8 cellular contexts compared by ENCODE assay signal in the genomic region with DNA sequence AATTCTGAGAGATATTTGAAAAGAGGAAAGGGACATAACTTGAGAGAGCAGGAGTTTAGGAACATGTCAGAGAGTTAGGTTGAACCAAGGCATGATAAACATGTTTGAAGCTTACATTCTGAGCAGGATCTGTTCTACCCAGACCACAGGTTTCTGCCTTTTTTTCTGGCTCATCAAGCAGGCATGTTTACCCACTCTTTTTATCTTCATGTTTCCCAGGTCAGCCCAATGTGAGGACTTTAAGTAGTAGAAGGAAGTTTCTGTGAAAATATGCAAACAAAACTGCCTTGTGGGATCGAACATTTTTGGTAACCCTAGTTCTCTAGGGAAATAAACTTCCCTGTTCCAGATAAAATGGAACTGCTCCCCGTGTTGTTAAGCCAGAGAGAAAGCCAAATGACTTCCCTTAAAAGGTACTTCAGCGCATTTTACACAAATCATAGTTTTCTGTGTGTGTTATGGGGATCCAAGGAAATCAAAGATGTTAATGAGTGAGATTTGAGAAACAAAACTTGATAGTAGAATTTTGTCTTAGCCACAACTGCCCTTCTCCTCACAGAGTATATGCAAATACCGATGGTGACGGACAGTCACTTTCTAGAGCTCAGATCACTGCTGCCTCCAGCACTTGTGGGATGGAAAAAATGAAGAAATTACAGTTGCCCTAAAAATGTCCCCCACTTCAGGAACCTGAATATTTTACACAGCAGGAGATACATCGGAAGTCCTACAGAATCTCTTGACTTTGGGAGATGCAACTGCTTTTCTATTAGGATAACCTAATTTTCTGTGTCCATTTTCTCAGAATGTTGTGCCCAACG. TPM values are rescaled to one million over a fixed set of nuclear protein-coding genes. Genes with fewer than 3 reads are reported as not detected.
DNase-seq lines count a peak whose midpoint lies in the region; ATAC-seq and TF ChIP-seq lines count a peak whose summit lies in the region.

No MANE protein-coding gene starts in this region.

- no peaks in the 10 kb centered on the region for H3K9me3 Mint-ChIP-seq in CD4-positive, alpha-beta T cell
- no peaks in the 10 kb centered on the region for H3K9me3 Mint-ChIP-seq in endothelial cell (ENCODE audit: unreplicated experiment)
- no peaks in the 10 kb centered on the region for H3K9me3 Mint-ChIP-seq in natural killer cell

- H3K9me3 ChIP-seq in CD4-positive, alpha-beta T cell (ENCODE audit: control insufficient read depth, low read length), result no peaks in the 10 kb centered on the region

- H3K27me3 ChIP-seq in CD4-positive, alpha-beta T cell (ENCODE audit: control insufficient read depth, insufficient read depth, low read length), result no peaks in the 10 kb centered on the region

- CTCF ChIA-PET in CD4-positive, alpha-beta T cell (lab: Charles Lee), result interaction anchor here (0.9 to 5.7 kb wide), 12 partner anchors 12 to 93 kb away, joined by 3 to 60 read pairs (median 10); partner anchors contain the start of genes AP4B1 and DCLRE1B

- H3K27me3 Mint-ChIP-seq in CD4-positive, alpha-beta T cell, result no peaks in the 10 kb centered on the region
- H3K27me3 Mint-ChIP-seq in endothelial cell (ENCODE audit: unreplicated experiment), result peaks cover 19% of the 10 kb centered on the region
- no peaks in the 10 kb centered on the region for H3K27me3 Mint-ChIP-seq in natural killer cell (ENCODE audit: low read depth in 2 of 2)

- H3K27ac ChIP-seq in CD4-positive, alpha-beta T cell (ENCODE audit: low read depth, low read length), result peak overlapping the region; percentile 98

- no peak for TF ChIP-seq CTCF in CD4-positive, alpha-beta T cell (IDR thresholded peaks at IDR 0.05)
- TF ChIP-seq CTCF in endothelial cell (IDR thresholded peaks at IDR 0.05; ENCODE audit: unreplicated experiment) (no peak), natural killer cell (IDR thresholded peaks at IDR 0.05) (no peak)

- intact Hi-C loops in CD4-positive, alpha-beta T cell (cut with DNase I, micrococcal nuclease), result loop anchor here (5.0 kb wide), 2 partner anchors 34 to 116 kb away; partner anchors contain the start of gene RSBN1 (in 1 of the 2)
- intact Hi-C loops in natural killer cell (cut with micrococcal nuclease), result no loop called here

- no peak for DNase-seq in CD4-positive, alpha-beta T cell
- peak; percentile 11 for DNase-seq in RPMI8226
- no peak for DNase-seq in endothelial cell (ENCODE audit: low spot score)
- no peak for DNase-seq in natural killer cell
- no peak for DNase-seq in NCI-H446 (lab: John Stamatoyannopoulos, UW)
- no peak for DNase-seq in iPS-NIHi11 (ENCODE audit: low spot score)

- peak overlapping the region; percentile 98 for H3K4me3 Mint-ChIP-seq in CD4-positive, alpha-beta T cell
- H3K4me3 Mint-ChIP-seq in endothelial cell (ENCODE audit: unreplicated experiment) (peak overlapping the region; percentile 93), natural killer cell (peak overlapping the region; percentile 96)

- ATAC-seq in CD4-positive, alpha-beta T cell (ENCODE audit: poor library complexity), result no peak
- ATAC-seq in GM21786 (IDR thresholded peaks at IDR 0.05; ENCODE audit: unreplicated experiment) (peak; percentile 33), natural killer cell (no peak), HG03457 (IDR thresholded peaks at IDR 0.05; ENCODE audit: unreplicated experiment) (no peak)

- H3K4me1 Mint-ChIP-seq in CD4-positive, alpha-beta T cell (ENCODE audit: low read depth), result peaks cover 49% of the 10 kb centered on the region
- peaks cover 33% of the 10 kb centered on the region for H3K4me1 Mint-ChIP-seq in endothelial cell (ENCODE audit: unreplicated experiment)
- peaks cover 47 to 51% of the 10 kb centered on the region in 2 donors for H3K4me1 Mint-ChIP-seq in natural killer cell

- POLR2A ChIA-PET in CD4-positive, alpha-beta T cell (lab: Charles Lee), result interaction anchor here (1.0 to 10.1 kb wide), 18 partner anchors 11 to 1309 kb away, joined by 3 to 256 read pairs (median 7); partner anchors contain the start of genes AP4B1, DCLRE1B, PHTF1 and RSBN1

- peaks cover 31% of the 10 kb centered on the region for H3K36me3 Mint-ChIP-seq in CD4-positive, alpha-beta T cell (ENCODE audit: low read depth)
- no peaks in the 10 kb centered on the region for H3K36me3 Mint-ChIP-seq in endothelial cell (ENCODE audit: low read depth, unreplicated experiment)
- H3K36me3 Mint-ChIP-seq in natural killer cell, result no peaks in the 10 kb centered on the region

- peak overlapping the region; percentile 100 for H3K27ac Mint-ChIP-seq in CD4-positive, alpha-beta T cell
- peak overlapping the region; percentile 96 for H3K27ac Mint-ChIP-seq in endothelial cell (ENCODE audit: unreplicated experiment)
- peak overlapping the region; percentile 96 to 99 for H3K27ac Mint-ChIP-seq in natural killer cell

RNA-seq across cellular contexts. Expression of gene HIPK1, which starts 0.8 kb away (rescaled TPM):
- total RNA-seq in CD4-positive, alpha-beta T cell, result 100 to 1,000 TPM; 245 to 251 TPM
- total RNA-seq in endothelial cell (ENCODE audit: unreplicated experiment), result 56.6 TPM
- 100 to 1,000 TPM; 238 to 283 (median 261) TPM for total RNA-seq in natural killer cell

RNA-seq across cellular contexts. Expression of gene DCLRE1B, which starts 23.2 kb away (rescaled TPM):
- 1 to 10 TPM; 6.4 to 6.8 TPM for total RNA-seq in CD4-positive, alpha-beta T cell
- total RNA-seq in endothelial cell (ENCODE audit: unreplicated experiment) (11.8 TPM), natural killer cell (1 to 10 TPM; 5.5 to 6.8 (median 5.9) TPM)

RNA-seq across cellular contexts. Expression of gene AP4B1, which starts 23.7 kb away (rescaled TPM):
- 10 to 100 TPM; 44.1 to 48.0 TPM for total RNA-seq in CD4-positive, alpha-beta T cell
- total RNA-seq in endothelial cell (ENCODE audit: unreplicated experiment), result 28.4 TPM
- total RNA-seq in natural killer cell, result 10 to 100 TPM; 64.0 to 78.7 (median 77.6) TPM

RNA-seq across cellular contexts. Expression of gene BCL2L15, which starts 41.0 kb away (rescaled TPM):
- 1 to 10 TPM; 1.2 to 1.5 TPM for total RNA-seq in CD4-positive, alpha-beta T cell
- total RNA-seq in endothelial cell (ENCODE audit: unreplicated experiment) (0.49 TPM), natural killer cell (1 to 10 TPM in 2 of 3 donors, under 1 TPM in 1; 0.88 to 2.1 (median 1.5) TPM)

RNA-seq across cellular contexts. Expression of gene OLFML3, which starts 50.9 kb away (rescaled TPM):
- total RNA-seq in CD4-positive, alpha-beta T cell, result under 1 TPM; 0.30 to 0.31 TPM
- 130 TPM for total RNA-seq in endothelial cell (ENCODE audit: unreplicated experiment)
- total RNA-seq in natural killer cell, result under 1 TPM in 1 of 3 donors, not detected in 2; 0.16 TPM
